8 cellular contexts compared by ENCODE assay signal in the genomic region with DNA sequence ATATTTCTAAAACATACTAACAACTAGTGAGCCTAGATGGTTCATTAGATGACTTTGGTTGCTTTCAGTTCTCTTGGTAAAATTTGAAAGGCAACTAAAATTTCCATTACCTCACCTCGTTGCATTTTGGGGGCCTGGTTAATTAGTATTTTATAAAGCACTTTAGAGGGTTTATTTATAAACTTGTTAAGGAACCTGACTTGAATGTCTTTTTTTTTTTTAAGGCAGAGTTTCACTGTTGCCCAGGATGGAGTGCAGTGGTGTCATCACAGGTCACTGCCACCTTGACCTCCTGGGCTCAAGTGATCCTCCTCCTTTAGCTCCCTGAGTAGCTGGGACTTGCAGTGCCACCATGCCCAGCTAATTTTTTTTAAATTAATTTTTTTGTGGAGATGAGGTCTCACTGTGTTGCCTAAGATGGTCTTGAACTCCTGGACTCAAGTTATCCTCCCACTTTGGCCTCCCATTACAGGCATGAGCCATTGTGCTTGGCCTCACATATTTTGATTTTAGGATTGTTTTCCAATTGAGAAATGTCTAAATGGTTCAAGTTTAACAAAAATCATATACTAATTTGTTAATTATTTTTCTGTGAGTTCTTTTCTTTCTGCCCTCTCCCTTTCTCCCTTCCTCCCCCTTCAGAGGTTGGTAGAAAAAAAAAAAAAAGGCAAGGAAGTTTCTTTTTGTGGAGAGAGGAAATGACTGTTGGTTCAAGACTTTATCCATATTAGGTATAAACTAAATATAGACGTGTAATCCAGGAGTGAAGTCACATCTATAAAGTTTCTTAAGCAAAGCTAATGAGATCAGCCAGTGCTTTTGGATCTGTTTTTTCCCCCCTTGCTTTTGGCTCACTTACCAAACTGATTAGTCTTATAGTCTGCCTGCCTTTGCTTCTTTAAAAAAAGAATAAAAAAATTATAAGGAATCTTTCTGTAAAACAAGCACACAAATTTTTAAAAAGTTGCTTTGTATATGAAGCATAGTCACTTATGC. TPM values are rescaled to one million over a fixed set of nuclear protein-coding genes. Genes with fewer than 3 reads are reported as not detected.
A peak's percentile ranks its signal among the peaks of the same experiment; 100 is the strongest.
DNase-seq lines count a peak whose midpoint lies in the region; ATAC-seq and TF ChIP-seq lines count a peak whose summit lies in the region.

No MANE protein-coding gene starts in this region.

- DNase-seq in GM12865 (ENCODE audit: low read depth) (peak; percentile 14), RWPE2 (ENCODE audit: low spot score) (no peak), foreskin fibroblast (peak; percentile 87 to 91), cortex of kidney (lab: John Stamatoyannopoulos, UW) (no peak)
- no peak for DNase-seq in activated CD4-positive, alpha-beta T cell treated with anti-CD3 and anti-CD28 coated beads, Interleukin-2, amount 10 ng/mL, durations not matched to agents 7 days and 5 days

- no peaks in the 10 kb centered on the region for H3K9me3 ChIP-seq in RWPE2 (ENCODE audit: severe bottlenecking)
- H3K9me3 ChIP-seq in skeletal muscle tissue (ENCODE audit: control insufficient read depth in 3 of 3, low read length in 3 of 3): no peaks in the 10 kb centered on the region

- H3K27ac ChIP-seq in RWPE2 (ENCODE audit: poor library complexity, severe bottlenecking) (peak overlapping the region; percentile 78), skeletal muscle tissue (ENCODE audit: low read depth, low read length) (peak overlapping the region; percentile 81)

- TF ChIP-seq CTCF in GM12865 (IDR thresholded peaks at IDR 0.05; ENCODE audit: insufficient read depth, low read depth, low read length, missing control alignments) (no peak), RWPE2 (IDR thresholded peaks at IDR 0.05; ENCODE audit: poor library complexity, severe bottlenecking) (no peak), foreskin fibroblast (IDR thresholded peaks at IDR 0.05; ENCODE audit: low read depth, low read length) (no peak)

- H3K4me1 Mint-ChIP-seq in activated CD4-positive, alpha-beta T cell treated with anti-CD3 and anti-CD28 coated beads, Interleukin-2, amount 10 ng/mL, durations not matched to agents 7 days and 5 days: peaks cover 10% of the 10 kb centered on the region

- H3K36me3 Mint-ChIP-seq in activated CD4-positive, alpha-beta T cell treated with anti-CD3 and anti-CD28 coated beads, Interleukin-2, amount 10 ng/mL, durations not matched to agents 7 days and 5 days (ENCODE audit: low read depth): no peaks in the 10 kb centered on the region

- H3K4me1 ChIP-seq in RWPE2 (ENCODE audit: insufficient read depth, poor library complexity, severe bottlenecking) (peaks cover 32% of the 10 kb centered on the region), skeletal muscle tissue (ENCODE audit: control insufficient read depth in 3 of 3, insufficient read depth in 3 of 3, low read length in 3 of 3) (peaks cover 0 to 14% (median 5%) of the 10 kb centered on the region in 3 donors)

- no peak overlapping the region; the same call in 1 of the 2 replicates for H3K4me3 ChIP-seq in GM12865 (ENCODE audit: low read depth, low read length)
- H3K4me3 ChIP-seq in RWPE2 (ENCODE audit: severe bottlenecking): no peak overlapping the region
- H3K4me3 ChIP-seq in foreskin fibroblast (ENCODE audit: low read depth in 1 of 2, low read length in 2 of 2): no peak overlapping the region
- no peak overlapping the region for H3K4me3 ChIP-seq in skeletal muscle tissue (ENCODE audit: low read length in 3 of 3)

- H3K9me3 Mint-ChIP-seq in activated CD4-positive, alpha-beta T cell treated with anti-CD3 and anti-CD28 coated beads, Interleukin-2, amount 10 ng/mL, durations not matched to agents 7 days and 5 days: no peaks in the 10 kb centered on the region

- H3K4me3 Mint-ChIP-seq in activated CD4-positive, alpha-beta T cell treated with anti-CD3 and anti-CD28 coated beads, Interleukin-2, amount 10 ng/mL, durations not matched to agents 7 days and 5 days: no peak overlapping the region

- no peak overlapping the region for H3K27ac Mint-ChIP-seq in activated CD4-positive, alpha-beta T cell treated with anti-CD3 and anti-CD28 coated beads, Interleukin-2, amount 10 ng/mL, durations not matched to agents 7 days and 5 days

- no peaks in the 10 kb centered on the region for H3K27me3 ChIP-seq in RWPE2 (ENCODE audit: insufficient read depth, poor library complexity, severe bottlenecking)
- H3K27me3 ChIP-seq in skeletal muscle tissue (ENCODE audit: control insufficient read depth in 3 of 3, insufficient read depth in 3 of 3, low read length in 3 of 3): no peaks in the 10 kb centered on the region

- H3K9ac ChIP-seq in skeletal muscle tissue (ENCODE audit: low read depth in 1 of 3, low read length in 3 of 3): peak overlapping the region in 1 of 3 donors; percentile 23

- POLR2A ChIA-PET in activated CD4-positive, alpha-beta T cell treated with anti-CD3 and anti-CD28 coated beads, Interleukin-2, amount 10 ng/mL, durations not matched to agents 7 days and 5 days (lab: Charles Lee): no interaction called here

- peaks cover 12% of the 10 kb centered on the region for H3K36me3 ChIP-seq in RWPE2 (ENCODE audit: low read depth)
- no peaks in the 10 kb centered on the region for H3K36me3 ChIP-seq in skeletal muscle tissue (ENCODE audit: control insufficient read depth in 3 of 3, insufficient read depth in 3 of 3, low read length in 3 of 3)

- ATAC-seq in RWPE2 (ENCODE audit: low read depth): peak; percentile 92
- no peak for ATAC-seq in HG03520 (IDR thresholded peaks at IDR 0.05; ENCODE audit: unreplicated experiment)
- ATAC-seq in HG02938 (IDR thresholded peaks at IDR 0.05; ENCODE audit: unreplicated experiment): no peak

- CTCF ChIA-PET in activated CD4-positive, alpha-beta T cell treated with anti-CD3 and anti-CD28 coated beads, Interleukin-2, amount 10 ng/mL, durations not matched to agents 7 days and 5 days (lab: Charles Lee): interaction anchor here (0.6 kb wide), 1 partner anchor 70 kb away, joined by 4 read pairs; no protein-coding TSS in a partner anchor

- no peaks in the 10 kb centered on the region for H3K27me3 Mint-ChIP-seq in activated CD4-positive, alpha-beta T cell treated with anti-CD3 and anti-CD28 coated beads, Interleukin-2, amount 10 ng/mL, durations not matched to agents 7 days and 5 days

RNA-seq across cellular contexts. Expression of gene CLIC4, which starts 24.7 kb away (rescaled TPM):
- total RNA-seq in skeletal muscle tissue: 99.2 TPM
- 10 to 100 TPM; 14.2 to 15.5 TPM for total RNA-seq in activated CD4-positive, alpha-beta T cell treated with anti-CD3 and anti-CD28 coated beads, Interleukin-2, amount 10 ng/mL, durations not matched to agents 7 days and 5 days

Comparison
In these comparisons a context has a peak if more than half of its experiments do, and no peak if none do; other contexts are left out.
1. DNase-seq: peak in GM12865 (single experiment) and foreskin fibroblast (2 of 2); none in RWPE2 (single experiment), activated CD4-positive, alpha-beta T cell treated with anti-CD3 and anti-CD28 coated beads, Interleukin-2, amount 10 ng/mL, durations not matched to agents 7 days and 5 days (single experiment) and cortex of kidney (single experiment).